ENCODE assay signal across 1 cellular context in the genomic region with DNA sequence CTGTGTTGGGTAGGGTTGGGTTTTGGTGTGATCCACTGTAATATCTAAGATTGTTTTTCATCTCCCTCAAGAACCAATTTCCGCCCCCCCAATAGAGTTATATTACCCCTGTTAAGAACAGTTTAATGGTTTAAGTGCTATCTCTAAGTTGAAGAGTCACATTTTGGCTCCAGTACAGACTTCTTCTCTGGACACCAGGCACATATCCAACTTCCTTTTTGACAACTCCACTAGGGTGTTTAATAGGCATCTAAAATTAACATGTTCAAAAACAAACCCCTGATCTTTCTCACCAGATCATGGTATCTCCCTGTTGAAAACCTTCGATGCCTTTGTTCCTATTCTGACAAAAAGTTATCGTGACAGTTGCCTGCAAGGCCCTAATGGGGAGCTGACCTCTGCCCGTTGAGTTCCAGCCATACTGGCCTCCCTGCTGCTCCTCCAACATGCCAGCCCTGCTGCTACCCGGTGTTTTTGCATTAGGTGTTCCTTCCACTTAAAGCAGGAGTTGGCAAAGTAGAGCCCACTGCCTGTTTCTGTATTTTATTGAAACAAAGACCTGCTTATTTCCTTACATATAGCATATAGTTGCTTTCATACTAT.
TF ChIP-seq lines count a peak whose summit lies in the region.

No MANE protein-coding gene starts in this region.

TF ChIP-seq in K562, 482 proteins besides CTCF, POLR2A, EP300 and RAD21 (continued from another document):
- TF ChIP-seq ZBED1 (IDR thresholded peaks at IDR 0.05): peak; percentile 81; the same call in 1 of the 2 replicates
- TF ChIP-seq SIN3B (IDR thresholded peaks at IDR 0.05; ENCODE audit: low read depth): 0 out of 2 replicates have a peak, but pooled peaks have one; percentile 32
- 0 out of 2 replicates have a peak, but pooled peaks have one; percentile 10 for TF ChIP-seq TCF3 (CRISPR knock-in tag; IDR thresholded peaks at IDR 0.05)
- no peak for TF ChIP-seq ZNF668 (CRISPR knock-in tag; IDR thresholded peaks at IDR 0.05)
- TF ChIP-seq NFIC (IDR thresholded peaks at IDR 0.05): peak; percentile 30; the same call in 1 of the 2 replicates
TF ChIP-seq in K562: peak in this region for 7.
